9 cellular contexts compared by ENCODE assay signal in the genomic region with DNA sequence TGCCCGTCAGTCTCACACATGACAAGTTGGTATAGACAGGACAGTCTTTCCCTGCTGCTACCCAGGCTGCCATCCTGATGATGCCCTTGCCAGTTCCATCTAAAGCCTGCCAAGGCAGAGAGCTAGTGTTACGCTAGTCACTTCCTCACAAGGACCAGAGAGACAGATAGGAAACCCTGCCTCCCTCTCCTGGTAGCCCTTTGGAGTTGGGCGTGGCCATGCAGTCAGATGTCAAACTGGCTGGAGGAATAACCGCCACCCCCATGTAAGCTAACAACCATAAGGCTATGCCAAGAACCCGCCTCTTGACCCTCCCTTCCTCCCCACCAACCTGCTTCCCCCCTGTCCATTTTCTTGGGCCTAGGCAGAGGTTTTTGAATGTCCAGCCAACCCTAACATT. TPM values are rescaled to one million over a fixed set of nuclear protein-coding genes. Genes with fewer than 3 reads are reported as not detected.
A peak's percentile ranks its signal among the peaks of the same experiment; 100 is the strongest.
DNase-seq lines count a peak whose midpoint lies in the region; ATAC-seq and TF ChIP-seq lines count a peak whose summit lies in the region.
"Had no signal": no experiment of that assay in that cellular context is flagged by ENCODE, and none has a peak within 500 bp of the region (broad histone marks: within the 10 kb centered on the region; RNA-seq: fewer than 3 reads in every experiment).

No MANE protein-coding gene starts in this region.

- POLR2A ChIA-PET in activated CD4-positive, alpha-beta T cell treated with anti-CD3 and anti-CD28 coated beads, Interleukin-2, amount 10 ng/mL, durations not matched to agents 7 days and 5 days (lab: Charles Lee) = no interaction called here
- POLR2A ChIA-PET in activated CD8-positive, alpha-beta T cell treated with anti-CD3 and anti-CD28 coated beads for 36 hours (lab: Charles Lee) = interaction anchor here (1.4 to 1.6 kb wide), 3 partner anchors 9 to 20 kb away, joined by 5 to 9 read pairs (median 6); a partner anchor contains a TSS

- no peaks in the 10 kb centered on the region for H3K9me3 ChIP-seq in thyroid gland

- no peaks in the 10 kb centered on the region for H3K9me3 Mint-ChIP-seq in activated CD4-positive, alpha-beta T cell treated with anti-CD3 and anti-CD28 coated beads, Interleukin-2, amount 10 ng/mL, durations not matched to agents 7 days and 5 days
- no peaks in the 10 kb centered on the region for H3K9me3 Mint-ChIP-seq in activated CD8-positive, alpha-beta T cell treated with anti-CD3 and anti-CD28 coated beads for 36 hours

- H3K27me3 ChIP-seq in thyroid gland = no peaks in the 10 kb centered on the region

- TF ChIP-seq CTCF in activated CD8-positive, alpha-beta T cell treated with anti-CD3 and anti-CD28 coated beads for 36 hours (IDR thresholded peaks at IDR 0.05) = no peak
- no peak for TF ChIP-seq CTCF in thyroid gland (IDR thresholded peaks at IDR 0.05)

- H3K4me3 Mint-ChIP-seq in activated CD4-positive, alpha-beta T cell treated with anti-CD3 and anti-CD28 coated beads, Interleukin-2, amount 10 ng/mL, durations not matched to agents 7 days and 5 days = peak overlapping the region; percentile 99
- H3K4me3 Mint-ChIP-seq in activated CD8-positive, alpha-beta T cell treated with anti-CD3 and anti-CD28 coated beads for 36 hours = peak overlapping the region; percentile 88

- H3K36me3 Mint-ChIP-seq in activated CD4-positive, alpha-beta T cell treated with anti-CD3 and anti-CD28 coated beads, Interleukin-2, amount 10 ng/mL, durations not matched to agents 7 days and 5 days (ENCODE audit: low read depth) = peaks cover 29% of the 10 kb centered on the region
- H3K36me3 Mint-ChIP-seq in activated CD8-positive, alpha-beta T cell treated with anti-CD3 and anti-CD28 coated beads for 36 hours (ENCODE audit: low read depth) = peaks cover 25% of the 10 kb centered on the region

- H3K4me1 ChIP-seq in thyroid gland = peaks cover 39 to 48% of the 10 kb centered on the region in 2 donors

- H3K4me3 ChIP-seq in thyroid gland (replicated peaks in 1 of 3) = peak overlapping the region in 1 of 3 donors; percentile 16

- WGBS in thyroid gland, 2 donors = 21 to 28% methylated on average over 5 of the region's 5 CpGs

- ATAC-seq in activated CD8-positive, alpha-beta T cell treated with anti-CD3 and anti-CD28 coated beads for 36 hours = no peak
- ATAC-seq in HG03432 (IDR thresholded peaks at IDR 0.05; ENCODE audit: unreplicated experiment) (no peak), GM18520 (IDR thresholded peaks at IDR 0.05; ENCODE audit: unreplicated experiment) (no peak)

- DNase-seq in activated CD4-positive, alpha-beta T cell treated with anti-CD3 and anti-CD28 coated beads, Interleukin-2, amount 10 ng/mL, durations not matched to agents 7 days and 5 days = no peak
- DNase-seq in activated CD4-positive, alpha-beta T cell treated with anti-CD3 and anti-CD28 coated beads, Interleukin-2, amount 50 U/mL, for 1 hour = no peak
- DNase-seq in activated CD8-positive, alpha-beta T cell treated with anti-CD3 and anti-CD28 coated beads for 36 hours = no peak
- peak; percentile 38 for DNase-seq in iris pigment epithelial cell (ENCODE audit: low read depth)
- DNase-seq in thyroid gland = peak; percentile 93 to 95
- no peak for DNase-seq in epidermal melanocyte (ENCODE audit: insufficient read length, low spot score)
- DNase-seq: NCI-H345 had no signal

- intact Hi-C loops in activated CD8-positive, alpha-beta T cell treated with anti-CD3 and anti-CD28 coated beads for 36 hours (cut with micrococcal nuclease) = no loop called here
- intact Hi-C loops in thyroid gland (cut with DNase I) = no loop called here

- CTCF ChIA-PET in activated CD4-positive, alpha-beta T cell treated with anti-CD3 and anti-CD28 coated beads, Interleukin-2, amount 10 ng/mL, durations not matched to agents 7 days and 5 days (lab: Charles Lee) = interaction anchor here (0.6 to 2.2 kb wide), 5 partner anchors 9 to 836 kb away, joined by 3 to 10 read pairs (median 4); no protein-coding TSS in a partner anchor
- CTCF ChIA-PET in activated CD8-positive, alpha-beta T cell treated with anti-CD3 and anti-CD28 coated beads for 36 hours (lab: Charles Lee) = interaction anchor here (1.0 to 2.9 kb wide), 5 partner anchors 9 to 186 kb away, joined by 3 to 19 read pairs (median 4); a partner anchor contains a TSS

- H3K27ac Mint-ChIP-seq in activated CD4-positive, alpha-beta T cell treated with anti-CD3 and anti-CD28 coated beads, Interleukin-2, amount 10 ng/mL, durations not matched to agents 7 days and 5 days = peak overlapping the region; percentile 36
- H3K27ac Mint-ChIP-seq in activated CD8-positive, alpha-beta T cell treated with anti-CD3 and anti-CD28 coated beads for 36 hours = peak overlapping the region; percentile 38

- TF ChIP-seq POLR2A in thyroid gland (IDR thresholded peaks at IDR 0.05) = no peak

- peaks cover 23 to 28% of the 10 kb centered on the region in 2 donors for H3K36me3 ChIP-seq in thyroid gland

- peaks cover 48% of the 10 kb centered on the region for H3K4me1 Mint-ChIP-seq in activated CD4-positive, alpha-beta T cell treated with anti-CD3 and anti-CD28 coated beads, Interleukin-2, amount 10 ng/mL, durations not matched to agents 7 days and 5 days
- peaks cover 45% of the 10 kb centered on the region for H3K4me1 Mint-ChIP-seq in activated CD8-positive, alpha-beta T cell treated with anti-CD3 and anti-CD28 coated beads for 36 hours (ENCODE audit: low read depth)

- H3K27me3 Mint-ChIP-seq in activated CD4-positive, alpha-beta T cell treated with anti-CD3 and anti-CD28 coated beads, Interleukin-2, amount 10 ng/mL, durations not matched to agents 7 days and 5 days = no peaks in the 10 kb centered on the region
- no peaks in the 10 kb centered on the region for H3K27me3 Mint-ChIP-seq in activated CD8-positive, alpha-beta T cell treated with anti-CD3 and anti-CD28 coated beads for 36 hours

- H3K27ac ChIP-seq in thyroid gland = peak overlapping the region in 2 of 3 donors; percentile 85 to 90

RNA-seq across cellular contexts. Expression of a gene that starts 2.8 kb away (rescaled TPM):
- total RNA-seq in activated CD4-positive, alpha-beta T cell treated with anti-CD3 and anti-CD28 coated beads, Interleukin-2, amount 10 ng/mL, durations not matched to agents 7 days and 5 days = 10 to 100 TPM; 17.5 to 19.2 TPM
- 10 to 100 TPM; 15.2 to 16.8 TPM for total RNA-seq in activated CD8-positive, alpha-beta T cell treated with anti-CD3 and anti-CD28 coated beads for 36 hours
- 100 to 1,000 TPM in 1 of 4 donors, 10 to 100 TPM in 3; 70.0 to 111 (median 85.1) TPM for total RNA-seq in thyroid gland

RNA-seq across cellular contexts. Expression of a gene that starts 5.9 kb away (rescaled TPM):
- 10 to 100 TPM; 35.3 to 40.9 TPM for total RNA-seq in activated CD4-positive, alpha-beta T cell treated with anti-CD3 and anti-CD28 coated beads, Interleukin-2, amount 10 ng/mL, durations not matched to agents 7 days and 5 days
- 10 to 100 TPM; 17.1 to 18.2 TPM for total RNA-seq in activated CD8-positive, alpha-beta T cell treated with anti-CD3 and anti-CD28 coated beads for 36 hours
- 10 to 100 TPM; 23.6 to 66.0 (median 43.6) TPM for total RNA-seq in thyroid gland

RNA-seq across cellular contexts. Expression of a gene that starts 6.0 kb away (rescaled TPM):
- 10 to 100 TPM; 40.8 to 46.5 TPM for total RNA-seq in activated CD4-positive, alpha-beta T cell treated with anti-CD3 and anti-CD28 coated beads, Interleukin-2, amount 10 ng/mL, durations not matched to agents 7 days and 5 days
- 10 to 100 TPM; 41.3 to 44.7 TPM for total RNA-seq in activated CD8-positive, alpha-beta T cell treated with anti-CD3 and anti-CD28 coated beads for 36 hours
- 10 to 100 TPM; 13.4 to 30.6 (median 24.7) TPM for total RNA-seq in thyroid gland

RNA-seq across cellular contexts. Expression of a gene that starts 11.0 kb away (rescaled TPM):
- 1 to 10 TPM; 3.5 to 3.6 TPM for total RNA-seq in activated CD4-positive, alpha-beta T cell treated with anti-CD3 and anti-CD28 coated beads, Interleukin-2, amount 10 ng/mL, durations not matched to agents 7 days and 5 days
- total RNA-seq in activated CD8-positive, alpha-beta T cell treated with anti-CD3 and anti-CD28 coated beads for 36 hours = 1 to 10 TPM; 1.5 to 2.6 TPM
- 1 to 10 TPM; 3.6 to 8.1 (median 4.4) TPM for total RNA-seq in thyroid gland

RNA-seq across cellular contexts. Expression of a gene that starts 15.9 kb away (rescaled TPM):
- total RNA-seq in activated CD4-positive, alpha-beta T cell treated with anti-CD3 and anti-CD28 coated beads, Interleukin-2, amount 10 ng/mL, durations not matched to agents 7 days and 5 days = 100 to 1,000 TPM in 1 of 2 experiments, 10 to 100 TPM in 1; 88.3 to 122 TPM
- 10 to 100 TPM; 75.8 to 76.5 TPM for total RNA-seq in activated CD8-positive, alpha-beta T cell treated with anti-CD3 and anti-CD28 coated beads for 36 hours
- 10 to 100 TPM; 18.9 to 42.6 (median 24.8) TPM for total RNA-seq in thyroid gland

Comparison
In these comparisons a context has a peak if more than half of its experiments do, and no peak if none do; other contexts are left out.
1. DNase-seq: peak in iris pigment epithelial cell (single experiment) and thyroid gland (2 of 2); none in activated CD4-positive, alpha-beta T cell treated with anti-CD3 and anti-CD28 coated beads, Interleukin-2, amount 10 ng/mL, durations not matched to agents 7 days and 5 days (single experiment), activated CD4-positive, alpha-beta T cell treated with anti-CD3 and anti-CD28 coated beads, Interleukin-2, amount 50 U/mL, for 1 hour (single experiment), activated CD8-positive, alpha-beta T cell treated with anti-CD3 and anti-CD28 coated beads for 36 hours (single experiment) and epidermal melanocyte (single experiment).